Comparison of ENCODE assay signal across 8 cellular contexts in the genomic region with DNA sequence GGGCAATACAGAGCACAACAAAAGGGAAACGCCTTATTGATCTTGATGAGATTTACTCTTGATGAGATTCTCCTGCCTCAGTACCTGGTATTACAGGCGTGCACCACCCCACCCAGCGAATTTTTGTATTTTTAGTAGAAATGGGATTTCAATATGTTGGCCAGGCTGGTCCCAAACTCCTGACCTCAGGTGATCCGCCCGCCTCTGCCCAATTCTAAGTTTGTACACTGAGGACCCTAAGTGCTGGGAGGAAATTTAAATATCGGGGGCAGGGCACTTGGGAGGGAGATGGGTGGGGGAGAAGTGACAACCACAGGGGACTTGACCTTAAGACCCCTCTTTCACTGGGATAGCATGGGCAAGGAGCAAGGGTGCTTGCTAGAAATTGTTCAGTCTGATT. TPM values are rescaled to one million over a fixed set of nuclear protein-coding genes. Genes with fewer than 3 reads are reported as not detected.
A peak's percentile ranks its signal among the peaks of the same experiment; 100 is the strongest.
DNase-seq lines count a peak whose midpoint lies in the region; ATAC-seq and TF ChIP-seq lines count a peak whose summit lies in the region.

No MANE protein-coding gene starts in this region.

- no peaks in the 10 kb centered on the region for H3K9me3 Mint-ChIP-seq in activated CD8-positive, alpha-beta memory T cell treated with anti-CD3 and anti-CD28 coated beads, Interleukin-2, amount 10 ng/mL, durations not matched to agents 7 days and 5 days (ENCODE audit: low read depth)
- no peaks in the 10 kb centered on the region for H3K9me3 Mint-ChIP-seq in WTC11
- no peaks in the 10 kb centered on the region for H3K9me3 Mint-ChIP-seq in stimulated activated memory B cell treated with anti-CD40 and anti-IgM and Interleukin-4, amounts not matched to agents 10 μg/mL and 1 μg/mL and 100 μg/mL, for 72 hours

- POLR2A ChIA-PET in WTC11 (lab: Charles Lee), result interaction anchor here (1.4 to 2.9 kb wide), 2 partner anchors 12 to 15 kb away, joined by 6 to 11 read pairs; a partner anchor contains a TSS

- H3K36me3 Mint-ChIP-seq in activated CD8-positive, alpha-beta memory T cell treated with anti-CD3 and anti-CD28 coated beads, Interleukin-2, amount 10 ng/mL, durations not matched to agents 7 days and 5 days, result peaks cover 75% of the 10 kb centered on the region
- H3K36me3 Mint-ChIP-seq in WTC11, result peaks cover 59% of the 10 kb centered on the region
- peaks cover 56% of the 10 kb centered on the region for H3K36me3 Mint-ChIP-seq in stimulated activated memory B cell treated with anti-CD40 and anti-IgM and Interleukin-4, amounts not matched to agents 10 μg/mL and 1 μg/mL and 100 μg/mL, for 72 hours

- H3K27ac Mint-ChIP-seq in activated CD8-positive, alpha-beta memory T cell treated with anti-CD3 and anti-CD28 coated beads, Interleukin-2, amount 10 ng/mL, durations not matched to agents 7 days and 5 days, result peak overlapping the region; percentile 87
- H3K27ac Mint-ChIP-seq in WTC11, result peak overlapping the region; percentile 93
- peak overlapping the region; percentile 85 for H3K27ac Mint-ChIP-seq in stimulated activated memory B cell treated with anti-CD40 and anti-IgM and Interleukin-4, amounts not matched to agents 10 μg/mL and 1 μg/mL and 100 μg/mL, for 72 hours

- peak overlapping the region; percentile 85 for H3K4me3 ChIP-seq in iPS-11a (ENCODE audit: low read depth, low read length)

- no peak for ATAC-seq in activated CD8-positive, alpha-beta memory T cell treated with anti-CD3 and anti-CD28 coated beads, Interleukin-2, amount 10 ng/mL, durations not matched to agents 7 days and 5 days
- ATAC-seq in WTC11 (no peak), HG03457 (IDR thresholded peaks at IDR 0.05; ENCODE audit: unreplicated experiment) (no peak), HG02840 (IDR thresholded peaks at IDR 0.05; ENCODE audit: low FRiP score, unreplicated experiment) (no peak)
- no peak for ATAC-seq in stimulated activated memory B cell treated with anti-CD40 and anti-IgM and Interleukin-4, amounts not matched to agents 10 μg/mL and 1 μg/mL and 100 μg/mL, for 72 hours

- peak overlapping the region; percentile 93 for H3K4me3 Mint-ChIP-seq in activated CD8-positive, alpha-beta memory T cell treated with anti-CD3 and anti-CD28 coated beads, Interleukin-2, amount 10 ng/mL, durations not matched to agents 7 days and 5 days
- H3K4me3 Mint-ChIP-seq in WTC11, result peak overlapping the region; percentile 88
- H3K4me3 Mint-ChIP-seq in stimulated activated memory B cell treated with anti-CD40 and anti-IgM and Interleukin-4, amounts not matched to agents 10 μg/mL and 1 μg/mL and 100 μg/mL, for 72 hours, result peak overlapping the region; percentile 95

- CTCF ChIA-PET in activated CD8-positive, alpha-beta memory T cell treated with anti-CD3 and anti-CD28 coated beads, Interleukin-2, amount 10 ng/mL, durations not matched to agents 7 days and 5 days (lab: Charles Lee), result interaction anchor here (0.8 to 2.8 kb wide), 7 partner anchors 9 to 193 kb away, joined by 3 to 10 read pairs (median 5); no protein-coding TSS in a partner anchor
- CTCF ChIA-PET in WTC11 (lab: Charles Lee), result no interaction called here

- no peak for TF ChIP-seq CTCF in WTC11 (IDR thresholded peaks at IDR 0.05)

- DNase-seq in activated CD8-positive, alpha-beta memory T cell treated with anti-CD3 and anti-CD28 coated beads, Interleukin-2, amount 10 ng/mL, durations not matched to agents 7 days and 5 days, result no peak
- DNase-seq in activated CD8-positive, alpha-beta memory T cell treated with anti-CD3 and anti-CD28 coated beads for 24 hours, result no peak
- DNase-seq in WTC11 (ENCODE audit: low spot score) (no peak), NCI-H146 treated with DMSO at 0.1 percent for 48 hours (lab: John Stamatoyannopoulos, UW; ENCODE audit: unreplicated experiment) (no peak)

- no peaks in the 10 kb centered on the region for H3K27me3 Mint-ChIP-seq in activated CD8-positive, alpha-beta memory T cell treated with anti-CD3 and anti-CD28 coated beads, Interleukin-2, amount 10 ng/mL, durations not matched to agents 7 days and 5 days
- no peaks in the 10 kb centered on the region for H3K27me3 Mint-ChIP-seq in WTC11 (ENCODE audit: low read depth)
- H3K27me3 Mint-ChIP-seq in stimulated activated memory B cell treated with anti-CD40 and anti-IgM and Interleukin-4, amounts not matched to agents 10 μg/mL and 1 μg/mL and 100 μg/mL, for 72 hours, result no peaks in the 10 kb centered on the region

- peaks cover 68% of the 10 kb centered on the region for H3K4me1 Mint-ChIP-seq in activated CD8-positive, alpha-beta memory T cell treated with anti-CD3 and anti-CD28 coated beads, Interleukin-2, amount 10 ng/mL, durations not matched to agents 7 days and 5 days
- H3K4me1 Mint-ChIP-seq in WTC11, result peaks cover 57% of the 10 kb centered on the region
- peaks cover 82% of the 10 kb centered on the region for H3K4me1 Mint-ChIP-seq in stimulated activated memory B cell treated with anti-CD40 and anti-IgM and Interleukin-4, amounts not matched to agents 10 μg/mL and 1 μg/mL and 100 μg/mL, for 72 hours

TF ChIP-seq in WTC11, 78 proteins besides CTCF, POLR2A, EP300 and RAD21:
- TF ChIP-seq FOXK1 (CRISPR knock-in tag; IDR thresholded peaks at IDR 0.05), result no peak
- TF ChIP-seq ZNF416 (CRISPR knock-in tag; IDR thresholded peaks at IDR 0.05), result no peak
- TF ChIP-seq CBFB (CRISPR knock-in tag; IDR thresholded peaks at IDR 0.05; ENCODE audit: low read depth), result no peak
- TF ChIP-seq, protein P1, sequence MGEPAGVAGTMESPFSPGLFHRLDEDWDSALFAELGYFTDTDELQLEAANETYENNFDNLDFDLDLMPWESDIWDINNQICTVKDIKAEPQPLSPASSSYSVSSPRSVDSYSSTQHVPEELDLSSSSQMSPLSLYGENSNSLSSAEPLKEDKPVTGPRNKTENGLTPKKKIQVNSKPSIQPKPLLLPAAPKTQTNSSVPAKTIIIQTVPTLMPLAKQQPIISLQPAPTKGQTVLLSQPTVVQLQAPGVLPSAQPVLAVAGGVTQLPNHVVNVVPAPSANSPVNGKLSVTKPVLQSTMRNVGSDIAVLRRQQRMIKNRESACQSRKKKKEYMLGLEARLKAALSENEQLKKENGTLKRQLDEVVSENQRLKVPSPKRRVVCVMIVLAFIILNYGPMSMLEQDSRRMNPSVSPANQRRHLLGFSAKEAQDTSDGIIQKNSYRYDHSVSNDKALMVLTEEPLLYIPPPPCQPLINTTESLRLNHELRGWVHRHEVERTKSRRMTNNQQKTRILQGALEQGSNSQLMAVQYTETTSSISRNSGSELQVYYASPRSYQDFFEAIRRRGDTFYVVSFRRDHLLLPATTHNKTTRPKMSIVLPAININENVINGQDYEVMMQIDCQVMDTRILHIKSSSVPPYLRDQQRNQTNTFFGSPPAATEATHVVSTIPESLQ (CRISPR knock-in tag; IDR thresholded peaks at IDR 0.05), result no peak
- TF ChIP-seq, protein P2, sequence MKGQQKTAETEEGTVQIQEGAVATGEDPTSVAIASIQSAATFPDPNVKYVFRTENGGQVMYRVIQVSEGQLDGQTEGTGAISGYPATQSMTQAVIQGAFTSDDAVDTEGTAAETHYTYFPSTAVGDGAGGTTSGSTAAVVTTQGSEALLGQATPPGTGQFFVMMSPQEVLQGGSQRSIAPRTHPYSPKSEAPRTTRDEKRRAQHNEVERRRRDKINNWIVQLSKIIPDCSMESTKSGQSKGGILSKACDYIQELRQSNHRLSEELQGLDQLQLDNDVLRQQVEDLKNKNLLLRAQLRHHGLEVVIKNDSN (CRISPR knock-in tag; IDR thresholded peaks at IDR 0.05), result no peak
- no peak for TF ChIP-seq NR3C1 (CRISPR knock-in tag; conservative IDR thresholded peaks at IDR 0.05; ENCODE audit: low read depth)
- no peak for TF ChIP-seq ZNF396 (CRISPR knock-in tag; IDR thresholded peaks at IDR 0.05; ENCODE audit: borderline replicate concordance)

RNA-seq across cellular contexts. Expression of a gene that starts 14.1 kb away (rescaled TPM):
- 100 to 1,000 TPM; 446 to 512 TPM for total RNA-seq in activated CD8-positive, alpha-beta memory T cell treated with anti-CD3 and anti-CD28 coated beads, Interleukin-2, amount 10 ng/mL, durations not matched to agents 7 days and 5 days
- total RNA-seq in WTC11 (2021), result 318 to 358 TPM (median 326 TPM) in 3 replicates

RNA-seq across cellular contexts. Expression of a gene that starts 23.4 kb away (rescaled TPM):
- total RNA-seq in activated CD8-positive, alpha-beta memory T cell treated with anti-CD3 and anti-CD28 coated beads, Interleukin-2, amount 10 ng/mL, durations not matched to agents 7 days and 5 days, result under 1 TPM in 1 of 2 experiments, not detected in 1; 0.37 TPM
- not detected in 3 replicates for total RNA-seq in WTC11 (2021)

RNA-seq across cellular contexts. Expression of a gene that starts 42.0 kb away (rescaled TPM):
- total RNA-seq in activated CD8-positive, alpha-beta memory T cell treated with anti-CD3 and anti-CD28 coated beads, Interleukin-2, amount 10 ng/mL, durations not matched to agents 7 days and 5 days, result 1 to 10 TPM; 1.9 to 2.7 TPM
- 1.2 to 2.3 TPM (median 1.4 TPM) in 3 replicates for total RNA-seq in WTC11 (2021)
